Comparison of ENCODE assay signal across 8 cellular contexts in genomic region chr14:90332271-90332584, GRCh38. TPM values are rescaled to one million over a fixed set of nuclear protein-coding genes. Genes with fewer than 3 reads are reported as not detected.
A peak's percentile ranks its signal among the peaks of the same experiment; 100 is the strongest.
DNase-seq lines count a peak whose midpoint lies in the region; ATAC-seq, FAIRE-seq and TF ChIP-seq lines count a peak whose summit lies in the region.

No MANE protein-coding gene starts in this region.

- H3K27me3 Mint-ChIP-seq in activated B cell treated with CpG ODN at 0.5 μM for 24 hours (peaks cover 24% of the 10 kb centered on the region), type B pancreatic cell (peaks cover 20% of the 10 kb centered on the region)

- H3K9ac ChIP-seq in kidney (ENCODE audit: low read length in 2 of 2) = peak overlapping the region in 1 of 2 donors; percentile 56

- H3K4me1 ChIP-seq in cardiac muscle cell (ENCODE audit: low read depth) = no peaks in the 10 kb centered on the region
- peaks cover 4 to 5% of the 10 kb centered on the region in 2 donors for H3K4me1 ChIP-seq in kidney (ENCODE audit: control insufficient read depth in 1 of 2, insufficient read depth in 1 of 2, low read depth in 1 of 2, low read length in 2 of 2)

- H3K4me1 Mint-ChIP-seq in activated B cell treated with CpG ODN at 0.5 μM for 24 hours = peaks cover 25% of the 10 kb centered on the region
- H3K4me1 Mint-ChIP-seq in type B pancreatic cell (ENCODE audit: unreplicated experiment) = peaks cover 19% of the 10 kb centered on the region

- H3K4me3 Mint-ChIP-seq in activated B cell treated with CpG ODN at 0.5 μM for 24 hours = peak overlapping the region; percentile 93
- peak overlapping the region; percentile 94 for H3K4me3 Mint-ChIP-seq in type B pancreatic cell

- H3K9me3 Mint-ChIP-seq in activated B cell treated with CpG ODN at 0.5 μM for 24 hours = no peaks in the 10 kb centered on the region
- H3K9me3 Mint-ChIP-seq in type B pancreatic cell = peaks cover 5% of the 10 kb centered on the region

- peaks cover 30% of the 10 kb centered on the region for H3K27me3 ChIP-seq in cardiac muscle cell

- intact Hi-C loops in Right ventricle myocardium inferior (cut with DNase I) (loop anchor here (1.0 to 5.0 kb wide), 2 partner anchors 50 to 65 kb away; partner anchors contain the start of gene CALM1), activated B cell treated with CpG ODN at 0.5 μM for 24 hours (cut with micrococcal nuclease) (loop anchor here (5.0 to 10.0 kb wide), 2 partner anchors 730 to 1537 kb away; partner anchors contain the start of genes EML5 and RPS6KA5), kidney (cut with DNase I) (no loop called here)

- H3K9me3 ChIP-seq in cardiac muscle cell (ENCODE audit: low read depth) (no peaks in the 10 kb centered on the region), kidney (ENCODE audit: control insufficient read depth in 1 of 2, low read length in 2 of 2) (no peaks in the 10 kb centered on the region)

- no peak for TF ChIP-seq CTCF in cardiac muscle cell (IDR thresholded peaks at IDR 0.05; ENCODE audit: low read depth, low read length)
- no peak for TF ChIP-seq CTCF in activated B cell treated with CpG ODN at 0.5 μM for 24 hours (IDR thresholded peaks at IDR 0.05)
- TF ChIP-seq CTCF in kidney (IDR thresholded peaks at IDR 0.05; ENCODE audit: borderline replicate concordance, extremely low read depth, insufficient read depth) = no peak
- no peak for TF ChIP-seq CTCF in type B pancreatic cell (conservative IDR thresholded peaks at IDR 0.05)

- no peak for FAIRE-seq in kidney (lab: Jason Lieb, UNC)

- POLR2A ChIA-PET in activated B cell treated with CpG ODN at 0.5 μM for 24 hours (lab: Charles Lee) = interaction anchor here (0.6 to 3.7 kb wide), 4 partner anchors 31 to 65 kb away, joined by 3 to 48 read pairs (median 14); partner anchors contain the start of gene CALM1

- peak overlapping the region; percentile 28 for H3K4me3 ChIP-seq in cardiac muscle cell
- H3K4me3 ChIP-seq in kidney (ENCODE audit: low read length in 2 of 2) = peak overlapping the region; percentile 70 to 79

- H3K27ac Mint-ChIP-seq in activated B cell treated with CpG ODN at 0.5 μM for 24 hours (peak overlapping the region; percentile 95), type B pancreatic cell (peak overlapping the region; percentile 94)

- CTCF ChIA-PET in activated B cell treated with CpG ODN at 0.5 μM for 24 hours (lab: Charles Lee) = no interaction called here

- H3K36me3 Mint-ChIP-seq in activated B cell treated with CpG ODN at 0.5 μM for 24 hours (ENCODE audit: low read depth) = peaks cover 15% of the 10 kb centered on the region
- H3K36me3 Mint-ChIP-seq in type B pancreatic cell = peaks cover 4% of the 10 kb centered on the region

- H3K36me3 ChIP-seq in cardiac muscle cell = no peaks in the 10 kb centered on the region
- H3K36me3 ChIP-seq in kidney (ENCODE audit: control insufficient read depth in 1 of 2, insufficient read depth in 2 of 2, low read length in 2 of 2) = no peaks in the 10 kb centered on the region

- H3K27ac ChIP-seq in cardiac muscle cell = peak overlapping the region; percentile 55
- peak overlapping the region; percentile 70 to 78 for H3K27ac ChIP-seq in kidney (ENCODE audit: low read depth in 2 of 2, low read length in 2 of 2)

- ATAC-seq in Right ventricle myocardium inferior = no peak
- ATAC-seq in activated B cell treated with CpG ODN at 0.5 μM for 24 hours (ENCODE audit: low read depth) = no peak

- DNase-seq in cardiac muscle cell (ENCODE audit: low read depth in 1 of 2, low spot score in 1 of 2) (no peak), Right ventricle myocardium inferior (ENCODE audit: missing footprints) (no peak), activated B cell treated with CpG ODN at 0.5 μM for 24 hours (no peak), kidney (no peak), type B pancreatic cell (ENCODE audit: extremely low spot score, unreplicated experiment) (no peak), UCSD-AML1 (lab: John Stamatoyannopoulos, UW; ENCODE audit: unreplicated experiment) (no peak), epidermal melanocyte (ENCODE audit: insufficient read length, low spot score) (no peak), NCI-H1436 treated with DMSO at 0.1 percent for 48 hours (lab: John Stamatoyannopoulos, UW) (no peak)

RNA-seq across cellular contexts. Expression of gene NRDE2, which starts 0.5 kb away (rescaled TPM):
- total RNA-seq in cardiac muscle cell (6.8 and 13.1 TPM in 2 replicates), Right ventricle myocardium inferior (11.2 TPM), activated B cell treated with CpG ODN at 0.5 μM for 24 hours (35.3 and 37.1 TPM in 2 replicates), kidney (27.9 TPM), type B pancreatic cell (ENCODE audit: low replicate concordance) (17.5 and 22.8 TPM in 2 replicates)
- polyA plus RNA-seq in cardiac muscle cell (7.9 and 8.7 TPM in 2 replicates), kidney (ENCODE audit: insufficient read depth, low read depth, low replicate concordance) (7.0 TPM)
